In genomic region chr1:229354226-229354625, GRCh38 we compare ENCODE assay signal across 2 cellular contexts.
TF ChIP-seq lines count a peak whose summit lies in the region.

No MANE protein-coding gene starts in this region.

TF ChIP-seq in HCT116, 20 proteins besides CTCF, POLR2A, EP300 and RAD21:
- TF ChIP-seq ELF1 (IDR thresholded peaks at IDR 0.05; ENCODE audit: borderline replicate concordance, low read depth), result no peak
- peak; percentile 75 for TF ChIP-seq CBX3 (IDR thresholded peaks at IDR 0.05; ENCODE audit: low read depth)
- TF ChIP-seq ZNF274 (IDR thresholded peaks at IDR 0.05; ENCODE audit: low read depth, low read length), result no peak

TF ChIP-seq in K562, 482 proteins besides CTCF, POLR2A, EP300 and RAD21 (continues in another document):
- no peak for TF ChIP-seq POU5F1 (IDR thresholded peaks at IDR 0.05; ENCODE audit: borderline replicate concordance, low read depth, low read length, partially characterized antibody)
- TF ChIP-seq HDAC2 (IDR thresholded peaks at IDR 0.05), result peak; percentile 36; the same call in 1 of the 2 replicates
- TF ChIP-seq VEZF1 (CRISPR knock-in tag; IDR thresholded peaks at IDR 0.05), result no peak
- TF ChIP-seq SPI1 (IDR thresholded peaks at IDR 0.05; ENCODE audit: borderline replicate concordance, low read depth, low read length), result no peak
- TF ChIP-seq SRSF3 (IDR thresholded peaks at IDR 0.05; ENCODE audit: insufficient read depth, low read length), result no peak
- TF ChIP-seq E2F1 (CRISPR knock-in tag; IDR thresholded peaks at IDR 0.05), result no peak
- TF ChIP-seq TAF1 (IDR thresholded peaks at IDR 0.05; ENCODE audit: control insufficient read depth, extremely low read depth, insufficient read depth, low read length, severe bottlenecking), result no peak
- TF ChIP-seq ZFP30 (CRISPR knock-in tag; IDR thresholded peaks at IDR 0.05; ENCODE audit: borderline replicate concordance), result no peak
- no peak for TF ChIP-seq ZNF589 (CRISPR knock-in tag; IDR thresholded peaks at IDR 0.05; ENCODE audit: low read depth)
- no peak for TF ChIP-seq EGR1 (conservative IDR thresholded peaks at IDR 0.05)
- TF ChIP-seq ZC3H8 (IDR thresholded peaks at IDR 0.05), result no peak
- TF ChIP-seq SFPQ (IDR thresholded peaks at IDR 0.05; ENCODE audit: low read depth, low read length), result no peak
- TF ChIP-seq ZNF274 (IDR thresholded peaks at IDR 0.05; ENCODE audit: borderline replicate concordance, low read depth, low read length), result no peak
- no peak for TF ChIP-seq FOXA1 (IDR thresholded peaks at IDR 0.05; ENCODE audit: borderline replicate concordance)
- no peak for TF ChIP-seq AFF1 (IDR thresholded peaks at IDR 0.05; ENCODE audit: low read depth in 1 of 2, partially characterized antibody in 2 of 2)
- TF ChIP-seq CEBPG (CRISPR knock-in tag; IDR thresholded peaks at IDR 0.05), result no peak
- TF ChIP-seq CEBPG (tag; conservative IDR thresholded peaks at IDR 0.05 in 1 of 2, IDR thresholded peaks at IDR 0.05 in 1 of 2), result no peak
- TF ChIP-seq ZKSCAN3 (CRISPR knock-in tag; IDR thresholded peaks at IDR 0.05), result no peak
- TF ChIP-seq NR2F6 (CRISPR knock-in tag; IDR thresholded peaks at IDR 0.05), result no peak
- TF ChIP-seq ATF6 (CRISPR knock-in tag; IDR thresholded peaks at IDR 0.05), result no peak
- peak; percentile 79 for TF ChIP-seq BCOR (IDR thresholded peaks at IDR 0.05)
- TF ChIP-seq KDM4B (IDR thresholded peaks at IDR 0.05; ENCODE audit: borderline replicate concordance in 2 of 2, low read depth in 1 of 2), result no peak
- TF ChIP-seq KDM1A (IDR thresholded peaks at IDR 0.05), result peak; percentile 34 to 76; a peak in 3 of 4 replicates
- TF ChIP-seq SMC3 (conservative IDR thresholded peaks at IDR 0.05; ENCODE audit: insufficient read depth, low read depth, low read length), result no peak
- TF ChIP-seq ATF1 (CRISPR knock-in tag; IDR thresholded peaks at IDR 0.05), result no peak
- TF ChIP-seq ATF1 (tag; IDR thresholded peaks at IDR 0.05), result no peak
- TF ChIP-seq ZNF277 (CRISPR knock-in tag; IDR thresholded peaks at IDR 0.05; ENCODE audit: borderline replicate concordance), result no peak
- TF ChIP-seq NONO (IDR thresholded peaks at IDR 0.05; ENCODE audit: low read depth in 2 of 2, low read length in 1 of 2), result no peak
- no peak for TF ChIP-seq TARDBP (IDR thresholded peaks at IDR 0.05)
- no peak for TF ChIP-seq NR0B1 (IDR thresholded peaks at IDR 0.05; ENCODE audit: partially characterized antibody)
- peak in 1 of 2 experiments; percentile 62; a peak in 2 of 4 replicates for TF ChIP-seq RCOR1 (IDR thresholded peaks at IDR 0.05; ENCODE audit: borderline replicate concordance in 1 of 2, low read depth in 2 of 2, low read length in 2 of 2)
- no peak for TF ChIP-seq ILK (tag; IDR thresholded peaks at IDR 0.05; ENCODE audit: borderline replicate concordance, low read depth)
- no peak for TF ChIP-seq TCF3 (CRISPR knock-in tag; IDR thresholded peaks at IDR 0.05)
- no peak for TF ChIP-seq SRSF1 (IDR thresholded peaks at IDR 0.05; ENCODE audit: low read depth, low read length)
- no peak for TF ChIP-seq ZNF518B (CRISPR knock-in tag; IDR thresholded peaks at IDR 0.05)
- TF ChIP-seq RBBP5 (IDR thresholded peaks at IDR 0.05; ENCODE audit: borderline replicate concordance, insufficient read depth, low read length, poor library complexity, severe bottlenecking), result no peak
- TF ChIP-seq NRF1 (conservative IDR thresholded peaks at IDR 0.05 in 1 of 2, IDR thresholded peaks at IDR 0.05 in 1 of 2), result no peak
- no peak for TF ChIP-seq TCFL5 (CRISPR knock-in tag; conservative IDR thresholded peaks at IDR 0.05)
- no peak for TF ChIP-seq NFIC (IDR thresholded peaks at IDR 0.05)
- TF ChIP-seq ZNF282 (CRISPR knock-in tag; IDR thresholded peaks at IDR 0.05), result no peak
- no peak for TF ChIP-seq MTF1 (CRISPR knock-in tag; IDR thresholded peaks at IDR 0.05; ENCODE audit: borderline replicate concordance)
- TF ChIP-seq PATZ1 (CRISPR knock-in tag; IDR thresholded peaks at IDR 0.05; ENCODE audit: borderline replicate concordance), result no peak
- TF ChIP-seq TRIM28 (IDR thresholded peaks at IDR 0.05), result peak; percentile 94
- no peak for TF ChIP-seq PTRF (tag; IDR thresholded peaks at IDR 0.05)
